Comparison of ENCODE assay signal across 10 cellular contexts in the genomic region with DNA sequence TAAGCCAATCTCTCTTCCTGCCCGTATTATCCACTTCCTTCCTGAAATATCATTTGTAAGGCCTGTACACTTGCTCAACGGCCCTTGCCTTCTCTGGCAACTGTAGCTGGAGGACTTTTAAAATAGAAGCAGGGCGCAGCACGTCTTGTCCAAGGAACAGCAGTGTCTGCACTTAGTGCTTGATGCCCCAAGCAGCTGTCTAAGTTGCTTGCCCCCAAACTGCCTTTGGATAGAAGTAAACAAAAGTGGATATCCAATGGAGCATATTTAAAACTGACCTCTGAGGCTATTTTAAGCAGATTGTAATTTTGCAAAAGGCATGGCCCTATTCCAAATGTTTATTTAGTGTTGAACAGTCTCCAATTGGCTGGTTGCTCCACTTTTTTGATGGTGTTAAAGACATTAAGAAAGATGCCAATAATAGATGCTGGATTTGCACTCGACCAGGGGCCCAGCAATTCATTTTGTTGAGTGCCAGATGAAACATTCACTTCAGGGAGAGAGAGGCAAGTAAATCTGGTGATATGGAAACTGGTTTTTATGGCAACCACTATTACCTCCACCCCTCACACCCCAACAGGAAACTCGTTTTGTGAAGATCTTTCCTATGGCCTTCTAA.
DNase-seq lines count a peak whose midpoint lies in the region; ATAC-seq and TF ChIP-seq lines count a peak whose summit lies in the region.
"Had no signal": no experiment of that assay in that cellular context is flagged by ENCODE, and none has a peak within 500 bp of the region (broad histone marks: within the 10 kb centered on the region; RNA-seq: fewer than 3 reads in every experiment).

No MANE protein-coding gene starts in this region.

- H3K4me1 Mint-ChIP-seq in immature natural killer cell: peaks cover 34 to 51% of the 10 kb centered on the region in 2 donors
- H3K4me1 Mint-ChIP-seq in activated T-helper 2 cell treated with anti-CD3 and anti-CD28 coated beads, Interferon-gamma antibody, Interleukin-2, Interleukin-4, amounts not matched to agents 10 μg/mL and 5 μg/mL and 100 μg/mL, durations not matched to agents 14 hours and 24 hours and 36 hours (ENCODE audit: low read depth): peaks cover 3% of the 10 kb centered on the region

- H3K27me3 Mint-ChIP-seq in immature natural killer cell (ENCODE audit: low read depth in 3 of 3): no peaks in the 10 kb centered on the region
- H3K27me3 Mint-ChIP-seq in activated T-helper 2 cell treated with anti-CD3 and anti-CD28 coated beads, Interferon-gamma antibody, Interleukin-2, Interleukin-4, amounts not matched to agents 10 μg/mL and 5 μg/mL and 100 μg/mL, durations not matched to agents 14 hours and 24 hours and 36 hours (ENCODE audit: low read depth): no peaks in the 10 kb centered on the region

- H3K27ac Mint-ChIP-seq in immature natural killer cell: peak overlapping the region in 5 of 6 donors; percentile 35 to 74 (median 50)
- no peak overlapping the region for H3K27ac Mint-ChIP-seq in activated T-helper 2 cell treated with anti-CD3 and anti-CD28 coated beads, Interferon-gamma antibody, Interleukin-2, Interleukin-4, amounts not matched to agents 10 μg/mL and 5 μg/mL and 100 μg/mL, durations not matched to agents 14 hours and 24 hours and 36 hours
- H3K27ac Mint-ChIP-seq: activated T-helper 1 cell treated with anti-CD3 and anti-CD28 coated beads, Interleukin-12 subunit alpha, Interleukin-12 subunit beta, Interleukin-2, Interleukin-4 antibody, amounts not matched to agents 30 ng/mL and 10 ng/mL and 1 ng/mL, durations not matched to agents 14 hours and 24 hours and 36 hours had no signal

- H3K36me3 Mint-ChIP-seq in immature natural killer cell: peaks cover 7 to 21% (median 8%) of the 10 kb centered on the region in 3 donors
- H3K36me3 Mint-ChIP-seq in activated T-helper 2 cell treated with anti-CD3 and anti-CD28 coated beads, Interferon-gamma antibody, Interleukin-2, Interleukin-4, amounts not matched to agents 10 μg/mL and 5 μg/mL and 100 μg/mL, durations not matched to agents 14 hours and 24 hours and 36 hours (ENCODE audit: low read depth): no peaks in the 10 kb centered on the region

- TF ChIP-seq POLR2A in stomach (IDR thresholded peaks at IDR 0.05) (no peak), GM18505 (IDR thresholded peaks at IDR 0.05; ENCODE audit: borderline replicate concordance, extremely low read depth, insufficient read depth, insufficient read length) (no peak)

- H4K20me1 ChIP-seq in Loucy (ENCODE audit: insufficient read depth, low read length, poor library complexity, severe bottlenecking): no peaks in the 10 kb centered on the region

- no peaks in the 10 kb centered on the region for H3K79me2 ChIP-seq in Loucy (ENCODE audit: insufficient read depth, low read length)

- H3K4me2 ChIP-seq in Loucy (ENCODE audit: low read depth, low read length, poor library complexity, severe bottlenecking): peak overlapping the region; percentile 88

- H3K36me3 ChIP-seq in Loucy (ENCODE audit: insufficient read depth, low read length) (no peaks in the 10 kb centered on the region), stomach (no peaks in the 10 kb centered on the region)
- H3K36me3 ChIP-seq: Peyer's patch had no signal

- WGBS in stomach, 5 donors: 9 to 29% (median 13%) methylated on average over 6 of the region's 6 CpGs

- H2AFZ ChIP-seq in Loucy (ENCODE audit: low read length): no peak overlapping the region

- H3K9me2 ChIP-seq in Loucy (replicated peaks; ENCODE audit: low read depth, low read length): no peaks in the 10 kb centered on the region

- H3K4me3 ChIP-seq in Loucy (ENCODE audit: low read length, poor library complexity, severe bottlenecking) (peak overlapping the region; percentile 68), stomach (no peak overlapping the region)
- H3K4me3 ChIP-seq: Peyer's patch had no signal

- H3K9me3 ChIP-seq in Loucy (ENCODE audit: insufficient read depth, low read depth, low read length) (no peaks in the 10 kb centered on the region), stomach (no peaks in the 10 kb centered on the region)
- H3K9me3 ChIP-seq: Peyer's patch had no signal

- intact Hi-C loops in stomach (cut with DNase I; ENCODE audit: low total_unique reads): no loop called here
- intact Hi-C loops in activated T-helper 2 cell treated with anti-CD3 and anti-CD28 coated beads, Interferon-gamma antibody, Interleukin-2, Interleukin-4, amounts not matched to agents 10 μg/mL and 5 μg/mL and 100 μg/mL, durations not matched to agents 14 hours and 24 hours and 36 hours (cut with micrococcal nuclease): no loop called here

- H3F3A ChIP-seq in Loucy (ENCODE audit: low read depth): peaks cover 20% of the 10 kb centered on the region

- H3K9ac ChIP-seq in Loucy (ENCODE audit: low read depth, low read length, poor library complexity, severe bottlenecking): peak overlapping the region; percentile 86

- DNase-seq in SKM-1 treated with dmso at 0.1 percent for 144 hours (lab: John Stamatoyannopoulos, UW; ENCODE audit: unreplicated experiment): peak; percentile 85
- peak; percentile 11 to 21 (median 19) for DNase-seq in immature natural killer cell
- DNase-seq in stomach: peak; percentile 44
- no peak for DNase-seq in stimulated activated naive CD8-positive, alpha-beta T cell treated with anti-CD3 and anti-CD28 coated beads, Interleukin-15, Interleukin-2, amounts not matched to agents 100 U/mL and 50 U/mL, for 24 hours
- no peak for DNase-seq in GM19238 (ENCODE audit: insufficient read length, low spot score)
- DNase-seq in activated T-helper 2 cell treated with anti-CD3 and anti-CD28 coated beads, Interferon-gamma antibody, Interleukin-2, Interleukin-4, amounts not matched to agents 10 μg/mL and 5 μg/mL and 100 μg/mL, durations not matched to agents 14 hours and 24 hours and 36 hours (ENCODE audit: low spot score): no peak

- H3K27me3 ChIP-seq in Loucy (ENCODE audit: insufficient read depth, low read length, poor library complexity, severe bottlenecking) (no peaks in the 10 kb centered on the region), stomach (no peaks in the 10 kb centered on the region)
- H3K27me3 ChIP-seq: Peyer's patch had no signal

- H3K4me1 ChIP-seq in Loucy (ENCODE audit: insufficient read depth, low read length, poor library complexity, severe bottlenecking): peaks cover 71% of the 10 kb centered on the region
- H3K4me1 ChIP-seq in stomach: peaks cover 9 to 43% (median 22%) of the 10 kb centered on the region in 4 donors

- H3K27ac ChIP-seq in stomach: peak overlapping the region in 4 of 5 donors; percentile 30 to 45 (median 40)

- peak; percentile 80 for TF ChIP-seq EP300 in stomach (IDR thresholded peaks at IDR 0.05)

- no peak for ATAC-seq in stimulated activated naive CD8-positive, alpha-beta T cell treated with anti-CD3 and anti-CD28 coated beads, Interleukin-15, Interleukin-2, amounts not matched to agents 100 U/mL and 50 U/mL, for 24 hours
- ATAC-seq in GM18505 (IDR thresholded peaks at IDR 0.05; ENCODE audit: unreplicated experiment): no peak

- no peaks in the 10 kb centered on the region for H3K9me3 Mint-ChIP-seq in immature natural killer cell
- peaks cover 4% of the 10 kb centered on the region for H3K9me3 Mint-ChIP-seq in activated T-helper 2 cell treated with anti-CD3 and anti-CD28 coated beads, Interferon-gamma antibody, Interleukin-2, Interleukin-4, amounts not matched to agents 10 μg/mL and 5 μg/mL and 100 μg/mL, durations not matched to agents 14 hours and 24 hours and 36 hours

- TF ChIP-seq CTCF in Loucy (conservative IDR thresholded peaks at IDR 0.05; ENCODE audit: low read length) (no peak), stomach (IDR thresholded peaks at IDR 0.05) (no peak)

- peak overlapping the region; percentile 42 to 71 (median 67) for H3K4me3 Mint-ChIP-seq in immature natural killer cell
- no peak overlapping the region for H3K4me3 Mint-ChIP-seq in activated T-helper 2 cell treated with anti-CD3 and anti-CD28 coated beads, Interferon-gamma antibody, Interleukin-2, Interleukin-4, amounts not matched to agents 10 μg/mL and 5 μg/mL and 100 μg/mL, durations not matched to agents 14 hours and 24 hours and 36 hours (ENCODE audit: low read depth)
- H3K4me3 Mint-ChIP-seq: activated T-helper 1 cell treated with anti-CD3 and anti-CD28 coated beads, Interleukin-12 subunit alpha, Interleukin-12 subunit beta, Interleukin-2, Interleukin-4 antibody, amounts not matched to agents 30 ng/mL and 10 ng/mL and 1 ng/mL, durations not matched to agents 14 hours and 24 hours and 36 hours had no signal

Comparison
In these comparisons a context has a peak if more than half of its experiments do, and no peak if none do; other contexts are left out.
1. DNase-seq: peak in SKM-1 treated with dmso at 0.1 percent for 144 hours (single experiment), immature natural killer cell (3 of 3) and stomach (single experiment); none in stimulated activated naive CD8-positive, alpha-beta T cell treated with anti-CD3 and anti-CD28 coated beads, Interleukin-15, Interleukin-2, amounts not matched to agents 100 U/mL and 50 U/mL, for 24 hours (single experiment), GM19238 (single experiment) and activated T-helper 2 cell treated with anti-CD3 and anti-CD28 coated beads, Interferon-gamma antibody, Interleukin-2, Interleukin-4, amounts not matched to agents 10 μg/mL and 5 μg/mL and 100 μg/mL, durations not matched to agents 14 hours and 24 hours and 36 hours (single experiment).